21 cellular contexts compared by ENCODE assay signal in genomic region chr6:107879912-107880311, GRCh38. TPM values are rescaled to one million over a fixed set of nuclear protein-coding genes. Genes with fewer than 3 reads are reported as not detected.
A peak's percentile ranks its signal among the peaks of the same experiment; 100 is the strongest.
DNase-seq lines count a peak whose midpoint lies in the region; ATAC-seq and TF ChIP-seq lines count a peak whose summit lies in the region.
"Had no signal": no experiment of that assay in that cellular context is flagged by ENCODE, and none has a peak within 500 bp of the region (broad histone marks: within the 10 kb centered on the region; RNA-seq: fewer than 3 reads in every experiment).

No MANE protein-coding gene starts in this region.

- peaks cover 10 to 23% (median 19%) of the 10 kb centered on the region in 3 donors for H3K4me1 Mint-ChIP-seq in IgD-negative memory B cell
- peaks cover 5% of the 10 kb centered on the region for H3K4me1 Mint-ChIP-seq in nephron progenitor cell

- H3K4me3 Mint-ChIP-seq in IgD-negative memory B cell (no peak overlapping the region), nephron progenitor cell (no peak overlapping the region)
- H3K4me3 Mint-ChIP-seq: CD8-positive, alpha-beta T cell had no signal

- TF ChIP-seq CTCF in nephron progenitor cell (IDR thresholded peaks at IDR 0.05) = no peak

- H3K9me3 Mint-ChIP-seq in IgD-negative memory B cell = no peaks in the 10 kb centered on the region
- peaks cover 2% of the 10 kb centered on the region for H3K9me3 Mint-ChIP-seq in nephron progenitor cell
- H3K9me3 Mint-ChIP-seq: CD8-positive, alpha-beta T cell had no signal

- H3K36me3 Mint-ChIP-seq in IgD-negative memory B cell (peaks cover 16% of the 10 kb centered on the region), nephron progenitor cell (ENCODE audit: low read depth) (peaks cover 65% of the 10 kb centered on the region)

- H3K27ac Mint-ChIP-seq in IgD-negative memory B cell (peak overlapping the region; percentile 39 to 81 (median 60)), nephron progenitor cell (peak overlapping the region; percentile 94)
- H3K27ac Mint-ChIP-seq: CD8-positive, alpha-beta T cell had no signal

- ATAC-seq in HG03095 (IDR thresholded peaks at IDR 0.05; ENCODE audit: unreplicated experiment) = no peak
- ATAC-seq in HG03457 (IDR thresholded peaks at IDR 0.05; ENCODE audit: unreplicated experiment) = no peak
- ATAC-seq: CD8-positive, alpha-beta T cell; HCT116 had no signal

- DNase-seq in DMS 273 (lab: John Stamatoyannopoulos, UW; ENCODE audit: unreplicated experiment) (peak; percentile 15), DMS 273 treated with DMSO at 0.1 percent for 48 hours (lab: John Stamatoyannopoulos, UW) (no peak), cerebellar nuclear complex (lab: John Stamatoyannopoulos, UW) (peak; percentile 36 to 56), nephron progenitor cell (no peak), AML-193 (lab: John Stamatoyannopoulos, UW) (no peak)
- DNase-seq: CD8-positive, alpha-beta T cell; DMS79 treated with DMSO at 0.1 percent for 48 hours; GOT3; KBM-7; MV-4-11; NCI-H1417; NCI-H187 treated with DMSO at 0.1 percent for 48 hours; NCI-H226; NCI-H526; PC-9; SIG-M5 had no signal

- H3K27me3 Mint-ChIP-seq in IgD-negative memory B cell (no peaks in the 10 kb centered on the region), nephron progenitor cell (ENCODE audit: low read depth, poor library complexity) (no peaks in the 10 kb centered on the region)

RNA-seq across cellular contexts. Expression of gene SCML4, which starts 55.8 kb away (rescaled TPM):
- polyA plus RNA-seq in IgD-negative memory B cell = 26.1 TPM
- polyA plus RNA-seq: BJ had no signal

Comparison
In these comparisons a context has a peak if more than half of its experiments do, and no peak if none do; other contexts are left out.
1. DNase-seq: peak in DMS 273 (single experiment) and cerebellar nuclear complex (2 of 2); none in DMS 273 treated with DMSO at 0.1 percent for 48 hours (single experiment), nephron progenitor cell (single experiment) and AML-193 (0 of 2).